21 cellular contexts compared by ENCODE assay signal in genomic region chr22:47575291-47575690, GRCh38.
DNase-seq lines count a peak whose midpoint lies in the region; ATAC-seq and TF ChIP-seq lines count a peak whose summit lies in the region.
"Had no signal": no experiment of that assay in that cellular context is flagged by ENCODE, and none has a peak within 500 bp of the region (broad histone marks: within the 10 kb centered on the region; RNA-seq: fewer than 3 reads in every experiment).

No MANE protein-coding gene starts in this region.

- no peaks in the 10 kb centered on the region for H3K27me3 Mint-ChIP-seq in osteocyte (ENCODE audit: unreplicated experiment)
- H3K27me3 Mint-ChIP-seq in type B pancreatic cell, result no peaks in the 10 kb centered on the region
- H3K27me3 Mint-ChIP-seq: CD4-positive, CD25-positive, alpha-beta regulatory T cell had no signal

- no peak overlapping the region for H3K27ac ChIP-seq in PC-3 (ENCODE audit: low read length)

- H3K4me3 Mint-ChIP-seq in osteocyte (ENCODE audit: unreplicated experiment) (no peak overlapping the region), type B pancreatic cell (no peak overlapping the region)
- H3K4me3 Mint-ChIP-seq: CD4-positive, CD25-positive, alpha-beta regulatory T cell had no signal

- H3K27ac Mint-ChIP-seq in osteocyte (ENCODE audit: unreplicated experiment), result no peak overlapping the region
- no peak overlapping the region for H3K27ac Mint-ChIP-seq in type B pancreatic cell
- H3K27ac Mint-ChIP-seq: CD4-positive, CD25-positive, alpha-beta regulatory T cell had no signal

- H2AFZ ChIP-seq in PC-3 (ENCODE audit: low read length), result no peak overlapping the region

- H3K9me3 Mint-ChIP-seq in osteocyte (ENCODE audit: unreplicated experiment), result peaks cover 62% of the 10 kb centered on the region
- H3K9me3 Mint-ChIP-seq in type B pancreatic cell, result peaks cover 13% of the 10 kb centered on the region
- H3K9me3 Mint-ChIP-seq: CD4-positive, CD25-positive, alpha-beta regulatory T cell had no signal

- intact Hi-C loops in PC-3 (cut with micrococcal nuclease), result loop anchor here (5.0 kb wide), 1 partner anchor 58 kb away; no protein-coding TSS in a partner anchor

- no peaks in the 10 kb centered on the region for H4K20me1 ChIP-seq in PC-3 (ENCODE audit: low read length)

- CTCF ChIA-PET in PC-3 (lab: Charles Lee), result no interaction called here

- POLR2A ChIA-PET in PC-3 (lab: Charles Lee; ENCODE audit: unreplicated experiment), result interaction anchor here (0.6 kb wide), 1 partner anchor 103 kb away, joined by 5 read pairs; no protein-coding TSS in a partner anchor

- peak; percentile 4 for DNase-seq in NCI-H1092 treated with DMSO at 0.1 percent for 48 hours (lab: John Stamatoyannopoulos, UW)
- no peak for DNase-seq in NCI-H1092 (lab: John Stamatoyannopoulos, UW)
- DNase-seq in PC-3, result no peak
- DNase-seq in osteocyte (ENCODE audit: extremely low spot score, unreplicated experiment), result peak; percentile 32
- peak; percentile 32 for DNase-seq in type B pancreatic cell (ENCODE audit: extremely low spot score, unreplicated experiment)
- DNase-seq in kidney glomerular epithelial cell (lab: John Stamatoyannopoulos, UW), result no peak
- DNase-seq: BE2C; CD4-positive, CD25-positive, alpha-beta regulatory T cell; DMS79; GOT3; NCI-H1417; NCI-H187; NCI-H2107; NCI-H2227 treated with DMSO at 0.1 percent for 48 hours; NCI-H524 treated with DMSO at 0.1 percent for 48 hours; NK-92 treated with Interleukin-12 subunit alpha and Interleukin-12 subunit beta, amount 100 ng/mL, for 24 hours; OCI-M1; SK-N-SH had no signal

- no peaks in the 10 kb centered on the region for H3K79me2 ChIP-seq in PC-3 (ENCODE audit: low read length)

- H3K4me1 Mint-ChIP-seq in osteocyte (ENCODE audit: unreplicated experiment), result no peaks in the 10 kb centered on the region
- H3K4me1 Mint-ChIP-seq in type B pancreatic cell (ENCODE audit: unreplicated experiment), result no peaks in the 10 kb centered on the region

- BruUV-seq in PC-3 (replicated peaks; lab: Mats Ljungman, UMichigan), result no TSS peak

- H3K4me1 ChIP-seq in PC-3 (ENCODE audit: insufficient read depth, low read length), result no peaks in the 10 kb centered on the region
- H3K4me1 ChIP-seq: BE2C had no signal

- H3K9ac ChIP-seq in PC-3 (ENCODE audit: low read length), result no peak overlapping the region
- H3K9ac ChIP-seq: SK-N-SH had no signal

- H3K36me3 Mint-ChIP-seq in osteocyte (ENCODE audit: unreplicated experiment), result no peaks in the 10 kb centered on the region
- no peaks in the 10 kb centered on the region for H3K36me3 Mint-ChIP-seq in type B pancreatic cell
- H3K36me3 Mint-ChIP-seq: CD4-positive, CD25-positive, alpha-beta regulatory T cell had no signal

- no peak for TF ChIP-seq CTCF in PC-3 (conservative IDR thresholded peaks at IDR 0.05; ENCODE audit: low read depth, low read length)
- TF ChIP-seq CTCF in osteocyte (IDR thresholded peaks at IDR 0.05), result no peak
- no peak for TF ChIP-seq CTCF in type B pancreatic cell (conservative IDR thresholded peaks at IDR 0.05)

- peaks cover 26% of the 10 kb centered on the region for H3K27me3 ChIP-seq in PC-3 (ENCODE audit: low read length)
- H3K27me3 ChIP-seq: BE2C had no signal

- H3K9me2 ChIP-seq in PC-3 (replicated peaks; ENCODE audit: low read length), result no peaks in the 10 kb centered on the region
- H3K9me2 ChIP-seq: SK-N-SH had no signal

- ATAC-seq in PC-3, result peak; percentile 37
- ATAC-seq in HG03045 (IDR thresholded peaks at IDR 0.05; ENCODE audit: unreplicated experiment), result no peak
- ATAC-seq: HCT116, K562 had no signal

- H3K4me2 ChIP-seq in PC-3 (ENCODE audit: low read length), result no peak overlapping the region
- H3K4me2 ChIP-seq: SK-N-SH had no signal

- no peaks in the 10 kb centered on the region for H3K9me3 ChIP-seq in PC-3 (ENCODE audit: low read length)
- H3K9me3 ChIP-seq: SK-N-SH had no signal

- H3K4me3 ChIP-seq in PC-3 (ENCODE audit: low read length), result no peak overlapping the region
- H3K4me3 ChIP-seq: K562 had no signal

- H3F3A ChIP-seq in PC-3 (ENCODE audit: low read length, unreplicated experiment), result no peaks in the 10 kb centered on the region

- H3K36me3 ChIP-seq in PC-3 (ENCODE audit: low read depth, low read length), result no peaks in the 10 kb centered on the region
- H3K36me3 ChIP-seq: BE2C had no signal

Comparison
In these comparisons a context has a peak if more than half of its experiments do, and no peak if none do; other contexts are left out.
1. DNase-seq: peak in NCI-H1092 treated with DMSO at 0.1 percent for 48 hours (single experiment), osteocyte (single experiment) and type B pancreatic cell (single experiment); none in NCI-H1092 (single experiment), PC-3 (single experiment) and kidney glomerular epithelial cell (single experiment).